ENCODE assay signal across 1 cellular context in the genomic region with DNA sequence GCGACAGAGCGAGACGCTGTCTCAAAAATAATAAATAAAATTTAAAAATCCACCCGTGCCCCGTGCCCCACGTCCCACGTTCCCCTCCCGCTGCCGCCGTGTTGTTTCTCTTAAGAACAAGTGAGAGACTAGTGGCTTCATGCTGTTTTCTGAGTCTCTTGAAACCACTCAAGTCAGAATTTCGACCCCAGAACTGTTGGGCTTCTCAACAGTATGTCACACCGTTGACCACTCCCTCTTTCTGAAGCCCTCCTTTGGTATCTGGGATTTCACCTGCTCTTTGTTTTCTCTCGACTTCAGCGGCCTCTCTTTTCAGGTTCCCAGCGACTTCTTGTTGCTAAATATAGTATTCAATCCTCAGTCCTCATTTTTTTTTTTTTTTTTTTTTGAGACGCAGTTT.
TF ChIP-seq lines count a peak whose summit lies in the region.

No MANE protein-coding gene starts in this region.

TF ChIP-seq in endothelial cell of umbilical vein, 7 proteins besides CTCF, POLR2A, EP300 and RAD21 (continued from another document):
- TF ChIP-seq JUN (IDR thresholded peaks at IDR 0.05; ENCODE audit: borderline replicate concordance, insufficient read depth, insufficient read length, low read depth) (no peak), POLR2AphosphoS5 (IDR thresholded peaks at IDR 0.05; ENCODE audit: insufficient read depth, low read depth, low read length) (no peak)
- TF ChIP-seq, protein P1, sequence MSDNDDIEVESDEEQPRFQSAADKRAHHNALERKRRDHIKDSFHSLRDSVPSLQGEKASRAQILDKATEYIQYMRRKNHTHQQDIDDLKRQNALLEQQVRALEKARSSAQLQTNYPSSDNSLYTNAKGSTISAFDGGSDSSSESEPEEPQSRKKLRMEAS (IDR thresholded peaks at IDR 0.05; ENCODE audit: insufficient read depth, insufficient read length), result no peak
